Comparison of ENCODE assay signal across 1 cellular context in genomic region chr5:151251001-151251551, GRCh38.
TF ChIP-seq lines count a peak whose summit lies in the region.

No MANE protein-coding gene starts in this region.

TF ChIP-seq in HepG2, 621 proteins besides CTCF, POLR2A, EP300 and RAD21 (continues in another document):
- TF ChIP-seq SRF (IDR thresholded peaks at IDR 0.05; ENCODE audit: low read depth, low read length) (no peak), ZFY (CRISPR knock-in tag; IDR thresholded peaks at IDR 0.05) (peak; percentile 85), IRX3 (CRISPR knock-in tag; IDR thresholded peaks at IDR 0.05; ENCODE audit: borderline replicate concordance, low read depth) (0 out of 2 replicates have a peak, but pooled peaks have one; percentile 42), ZGPAT (CRISPR knock-in tag; IDR thresholded peaks at IDR 0.05) (0 out of 2 replicates have a peak, but pooled peaks have one; percentile 19), ZNF639 (CRISPR knock-in tag; conservative IDR thresholded peaks at IDR 0.05) (no peak), DR1 (CRISPR knock-in tag; IDR thresholded peaks at IDR 0.05) (peak; percentile 80), HMGXB3 (CRISPR knock-in tag; IDR thresholded peaks at IDR 0.05; ENCODE audit: borderline replicate concordance) (peak; percentile 77; the same call in 1 of the 2 replicates), KMT2A (CRISPR knock-in tag; IDR thresholded peaks at IDR 0.05) (no peak), ATF1 (CRISPR knock-in tag; IDR thresholded peaks at IDR 0.05) (0 out of 2 replicates have a peak, but pooled peaks have one; percentile 46), HOXA7 (CRISPR knock-in tag; IDR thresholded peaks at IDR 0.05) (no peak), MAFF (IDR thresholded peaks at IDR 0.05; ENCODE audit: low read depth, low read length) (0 out of 2 replicates have a peak, but pooled peaks have one; percentile 1), POLR2G (IDR thresholded peaks at IDR 0.05; ENCODE audit: low read depth, low read length) (peak; percentile 85), SNAPC5 (CRISPR knock-in tag; IDR thresholded peaks at IDR 0.05; ENCODE audit: borderline replicate concordance) (no peak), KAT8 (CRISPR knock-in tag; IDR thresholded peaks at IDR 0.05) (peak; percentile 61; the same call in 1 of the 2 replicates), THAP11 (CRISPR knock-in tag; IDR thresholded peaks at IDR 0.05) (peak; percentile 60; the same call in 1 of the 2 replicates), TMF1 (CRISPR knock-in tag; IDR thresholded peaks at IDR 0.05; ENCODE audit: low read depth) (0 out of 2 replicates have a peak, but pooled peaks have one; percentile 46), TAF15 (IDR thresholded peaks at IDR 0.05; ENCODE audit: low read depth, low read length, poor library complexity, severe bottlenecking) (no peak), MED1 (CRISPR knock-in tag; IDR thresholded peaks at IDR 0.05) (peak; percentile 11; the same call in 1 of the 2 replicates), ASH2L (IDR thresholded peaks at IDR 0.05; ENCODE audit: insufficient read length, low read depth, low read length) (peak; percentile 17), CCDC6 (CRISPR knock-in tag; IDR thresholded peaks at IDR 0.05) (0 out of 2 replicates have a peak, but pooled peaks have one; percentile 50), GATA4 (IDR thresholded peaks at IDR 0.05; ENCODE audit: borderline replicate concordance, low read depth) (peak; percentile 9; the same call in 1 of the 2 replicates), SIN3A (IDR thresholded peaks at IDR 0.05; ENCODE audit: borderline replicate concordance, low read depth, low read length) (peak; percentile 61; the same call in 1 of the 2 replicates), MAZ (IDR thresholded peaks at IDR 0.05; ENCODE audit: borderline replicate concordance, low read depth, low read length) (no peak), MAZ (CRISPR knock-in tag; IDR thresholded peaks at IDR 0.05; ENCODE audit: low read depth) (peak; percentile 43; the same call in 1 of the 2 replicates), RORA (CRISPR knock-in tag; IDR thresholded peaks at IDR 0.05) (0 out of 2 replicates have a peak, but pooled peaks have one; percentile 24), RNF2 (conservative IDR thresholded peaks at IDR 0.05; ENCODE audit: low read depth) (no peak), ZBTB4 (CRISPR knock-in tag; IDR thresholded peaks at IDR 0.05; ENCODE audit: borderline replicate concordance) (no peak), SALL1 (CRISPR knock-in tag; IDR thresholded peaks at IDR 0.05) (peak; percentile 15; the same call in 1 of the 2 replicates), NFYC (CRISPR knock-in tag; IDR thresholded peaks at IDR 0.05) (peak; percentile 83), ZNF326 (CRISPR knock-in tag; IDR thresholded peaks at IDR 0.05; ENCODE audit: borderline replicate concordance) (no peak), ERF (CRISPR knock-in tag; IDR thresholded peaks at IDR 0.05) (peak; percentile 39; the same call in 1 of the 2 replicates), AKAP8 (CRISPR knock-in tag; IDR thresholded peaks at IDR 0.05) (no peak), HNRNPK (IDR thresholded peaks at IDR 0.05; ENCODE audit: low read depth, low read length, poor library complexity, severe bottlenecking) (no peak), NR2C2 (CRISPR knock-in tag; IDR thresholded peaks at IDR 0.05; ENCODE audit: borderline replicate concordance) (peak; percentile 79), TAF1 (CRISPR knock-in tag; IDR thresholded peaks at IDR 0.05) (peak; percentile 68; the same call in 1 of the 2 replicates), NR2F2 (IDR thresholded peaks at IDR 0.05; ENCODE audit: borderline replicate concordance, low read depth) (no peak), NFE2L2 (IDR thresholded peaks at IDR 0.05; ENCODE audit: low read length) (no peak)
- TF ChIP-seq, protein P1, sequence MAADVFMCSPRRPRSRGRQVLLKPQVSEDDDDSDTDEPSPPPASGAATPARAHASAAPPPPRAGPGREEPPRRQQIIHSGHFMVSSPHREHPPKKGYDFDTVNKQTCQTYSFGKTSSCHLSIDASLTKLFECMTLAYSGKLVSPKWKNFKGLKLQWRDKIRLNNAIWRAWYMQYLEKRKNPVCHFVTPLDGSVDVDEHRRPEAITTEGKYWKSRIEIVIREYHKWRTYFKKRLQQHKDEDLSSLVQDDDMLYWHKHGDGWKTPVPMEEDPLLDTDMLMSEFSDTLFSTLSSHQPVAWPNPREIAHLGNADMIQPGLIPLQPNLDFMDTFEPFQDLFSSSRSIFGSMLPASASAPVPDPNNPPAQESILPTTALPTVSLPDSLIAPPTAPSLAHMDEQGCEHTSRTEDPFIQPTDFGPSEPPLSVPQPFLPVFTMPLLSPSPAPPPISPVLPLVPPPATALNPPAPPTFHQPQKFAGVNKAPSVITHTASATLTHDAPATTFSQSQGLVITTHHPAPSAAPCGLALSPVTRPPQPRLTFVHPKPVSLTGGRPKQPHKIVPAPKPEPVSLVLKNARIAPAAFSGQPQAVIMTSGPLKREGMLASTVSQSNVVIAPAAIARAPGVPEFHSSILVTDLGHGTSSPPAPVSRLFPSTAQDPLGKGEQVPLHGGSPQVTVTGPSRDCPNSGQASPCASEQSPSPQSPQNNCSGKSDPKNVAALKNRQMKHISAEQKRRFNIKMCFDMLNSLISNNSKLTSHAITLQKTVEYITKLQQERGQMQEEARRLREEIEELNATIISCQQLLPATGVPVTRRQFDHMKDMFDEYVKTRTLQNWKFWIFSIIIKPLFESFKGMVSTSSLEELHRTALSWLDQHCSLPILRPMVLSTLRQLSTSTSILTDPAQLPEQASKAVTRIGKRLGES (CRISPR knock-in tag; IDR thresholded peaks at IDR 0.05; ENCODE audit: borderline replicate concordance) = 0 out of 2 replicates have a peak, but pooled peaks have one; percentile 8
- TF ChIP-seq, protein P2, sequence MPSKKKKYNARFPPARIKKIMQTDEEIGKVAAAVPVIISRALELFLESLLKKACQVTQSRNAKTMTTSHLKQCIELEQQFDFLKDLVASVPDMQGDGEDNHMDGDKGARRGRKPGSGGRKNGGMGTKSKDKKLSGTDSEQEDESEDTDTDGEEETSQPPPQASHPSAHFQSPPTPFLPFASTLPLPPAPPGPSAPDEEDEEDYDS (CRISPR knock-in tag; IDR thresholded peaks at IDR 0.05) = peak; percentile 96
- TF ChIP-seq, protein P3, sequence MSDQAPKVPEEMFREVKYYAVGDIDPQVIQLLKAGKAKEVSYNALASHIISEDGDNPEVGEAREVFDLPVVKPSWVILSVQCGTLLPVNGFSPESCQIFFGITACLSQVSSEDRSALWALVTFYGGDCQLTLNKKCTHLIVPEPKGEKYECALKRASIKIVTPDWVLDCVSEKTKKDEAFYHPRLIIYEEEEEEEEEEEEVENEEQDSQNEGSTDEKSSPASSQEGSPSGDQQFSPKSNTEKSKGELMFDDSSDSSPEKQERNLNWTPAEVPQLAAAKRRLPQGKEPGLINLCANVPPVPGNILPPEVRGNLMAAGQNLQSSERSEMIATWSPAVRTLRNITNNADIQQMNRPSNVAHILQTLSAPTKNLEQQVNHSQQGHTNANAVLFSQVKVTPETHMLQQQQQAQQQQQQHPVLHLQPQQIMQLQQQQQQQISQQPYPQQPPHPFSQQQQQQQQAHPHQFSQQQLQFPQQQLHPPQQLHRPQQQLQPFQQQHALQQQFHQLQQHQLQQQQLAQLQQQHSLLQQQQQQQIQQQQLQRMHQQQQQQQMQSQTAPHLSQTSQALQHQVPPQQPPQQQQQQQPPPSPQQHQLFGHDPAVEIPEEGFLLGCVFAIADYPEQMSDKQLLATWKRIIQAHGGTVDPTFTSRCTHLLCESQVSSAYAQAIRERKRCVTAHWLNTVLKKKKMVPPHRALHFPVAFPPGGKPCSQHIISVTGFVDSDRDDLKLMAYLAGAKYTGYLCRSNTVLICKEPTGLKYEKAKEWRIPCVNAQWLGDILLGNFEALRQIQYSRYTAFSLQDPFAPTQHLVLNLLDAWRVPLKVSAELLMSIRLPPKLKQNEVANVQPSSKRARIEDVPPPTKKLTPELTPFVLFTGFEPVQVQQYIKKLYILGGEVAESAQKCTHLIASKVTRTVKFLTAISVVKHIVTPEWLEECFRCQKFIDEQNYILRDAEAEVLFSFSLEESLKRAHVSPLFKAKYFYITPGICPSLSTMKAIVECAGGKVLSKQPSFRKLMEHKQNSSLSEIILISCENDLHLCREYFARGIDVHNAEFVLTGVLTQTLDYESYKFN (CRISPR knock-in tag; conservative IDR thresholded peaks at IDR 0.05) = 0 out of 2 replicates have a peak, but pooled peaks have one; percentile 47
- TF ChIP-seq, protein P4, sequence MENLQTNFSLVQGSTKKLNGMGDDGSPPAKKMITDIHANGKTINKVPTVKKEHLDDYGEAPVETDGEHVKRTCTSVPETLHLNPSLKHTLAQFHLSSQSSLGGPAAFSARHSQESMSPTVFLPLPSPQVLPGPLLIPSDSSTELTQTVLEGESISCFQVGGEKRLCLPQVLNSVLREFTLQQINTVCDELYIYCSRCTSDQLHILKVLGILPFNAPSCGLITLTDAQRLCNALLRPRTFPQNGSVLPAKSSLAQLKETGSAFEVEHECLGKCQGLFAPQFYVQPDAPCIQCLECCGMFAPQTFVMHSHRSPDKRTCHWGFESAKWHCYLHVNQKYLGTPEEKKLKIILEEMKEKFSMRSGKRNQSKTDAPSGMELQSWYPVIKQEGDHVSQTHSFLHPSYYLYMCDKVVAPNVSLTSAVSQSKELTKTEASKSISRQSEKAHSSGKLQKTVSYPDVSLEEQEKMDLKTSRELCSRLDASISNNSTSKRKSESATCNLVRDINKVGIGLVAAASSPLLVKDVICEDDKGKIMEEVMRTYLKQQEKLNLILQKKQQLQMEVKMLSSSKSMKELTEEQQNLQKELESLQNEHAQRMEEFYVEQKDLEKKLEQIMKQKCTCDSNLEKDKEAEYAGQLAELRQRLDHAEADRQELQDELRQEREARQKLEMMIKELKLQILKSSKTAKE (CRISPR knock-in tag; IDR thresholded peaks at IDR 0.05; ENCODE audit: borderline replicate concordance) = no peak
